ENCODE assay signal across 10 cellular contexts in genomic region chr11:128555606-128556005, GRCh38. TPM values are rescaled to one million over a fixed set of nuclear protein-coding genes. Genes with fewer than 3 reads are reported as not detected.
DNase-seq lines count a peak whose midpoint lies in the region; ATAC-seq, FAIRE-seq and TF ChIP-seq lines count a peak whose summit lies in the region.
"Had no signal": no experiment of that assay in that cellular context is flagged by ENCODE, and none has a peak within 500 bp of the region (broad histone marks: within the 10 kb centered on the region; RNA-seq: fewer than 3 reads in every experiment).

No MANE protein-coding gene starts in this region.

- no peak overlapping the region for H4K5ac ChIP-seq in IMR-90 (ENCODE audit: low read depth, low read length)
- no peak overlapping the region for H4K5ac ChIP-seq in mesendoderm (ENCODE audit: low read length)

- H3K27ac ChIP-seq in IMR-90 (ENCODE audit: insufficient read depth, low read length) (no peak overlapping the region), mesendoderm (ENCODE audit: low read depth, low read length) (no peak overlapping the region)

- no peaks in the 10 kb centered on the region; the same call in 1 of the 2 replicates for H3K9me1 ChIP-seq in IMR-90 (ENCODE audit: insufficient read depth, low read length)

- H2BK5ac ChIP-seq in IMR-90 (ENCODE audit: low read depth, low read length, poor library complexity, severe bottlenecking) (no peak overlapping the region), mesendoderm (ENCODE audit: low read length) (no peak overlapping the region)

- H3K18ac ChIP-seq in IMR-90 (ENCODE audit: low read depth, low read length) (no peak overlapping the region), mesendoderm (ENCODE audit: low read length) (no peak overlapping the region)

- H3K4ac ChIP-seq in IMR-90 (ENCODE audit: low read depth, low read length) (no peak overlapping the region), mesendoderm (ENCODE audit: low read depth, low read length) (no peak overlapping the region)

- H2BK15ac ChIP-seq in IMR-90 (ENCODE audit: low read depth, low read length) (no peak overlapping the region), mesendoderm (replicated peaks; ENCODE audit: low read depth) (no peak overlapping the region)

- dilution Hi-C loops in IMR-90 (cut with HindIII; ENCODE audit: low sequenced_read_pairs, unreplicated experiment) = no loop called here

- H3K4me2 ChIP-seq in IMR-90 (ENCODE audit: low read depth, low read length) = no peak overlapping the region
- H3K4me2 ChIP-seq in mesendoderm (ENCODE audit: low read length) = no peak overlapping the region

- no peaks in the 10 kb centered on the region for H3K27me3 Mint-ChIP-seq in mesothelial cell of epicardium (ENCODE audit: low read depth)
- H3K27me3 Mint-ChIP-seq: activated CD4-positive, alpha-beta T cell treated with anti-CD3 and anti-CD28 coated beads, Interleukin-2, amount 10 ng/mL, durations not matched to agents 7 days and 5 days had no signal

- H3K23ac ChIP-seq in IMR-90 (ENCODE audit: low read depth, low read length) (no peak overlapping the region), mesendoderm (ENCODE audit: low read length) (no peak overlapping the region)

- H3K9me3 Mint-ChIP-seq in mesothelial cell of epicardium = no peaks in the 10 kb centered on the region

- H3K56ac ChIP-seq in IMR-90 (ENCODE audit: extremely low read depth, insufficient read depth, low read length) (no peak overlapping the region), mesendoderm (ENCODE audit: low read length) (no peak overlapping the region)

- DNase-seq in D721Med (ENCODE audit: insufficient read length, low spot score) = no peak
- no peak for DNase-seq in IMR-90
- DNase-seq in cerebellar cortex (ENCODE audit: low spot score) = peak; percentile 7
- peak; percentile 88 for DNase-seq in mesendoderm
- no peak for DNase-seq in mesothelial cell of epicardium (ENCODE audit: low spot score in 2 of 2, unreplicated experiment in 2 of 2)
- DNase-seq in HTR-8/SVneo (ENCODE audit: insufficient read length, low spot score) = no peak
- DNase-seq in erythroblast (lab: John Stamatoyannopoulos, UW) = no peak
- DNase-seq: activated CD4-positive, alpha-beta T cell treated with anti-CD3 and anti-CD28 coated beads, Interleukin-2, amount 10 ng/mL, durations not matched to agents 7 days and 5 days; NCI-H2171 treated with DMSO at 0.1 percent for 48 hours had no signal

- ATAC-seq in IMR-90 (ENCODE audit: low read depth) (no peak), GM21723 (IDR thresholded peaks at IDR 0.05; ENCODE audit: unreplicated experiment) (no peak)

- H3K27ac Mint-ChIP-seq in mesothelial cell of epicardium = no peak overlapping the region
- H3K27ac Mint-ChIP-seq: activated CD4-positive, alpha-beta T cell treated with anti-CD3 and anti-CD28 coated beads, Interleukin-2, amount 10 ng/mL, durations not matched to agents 7 days and 5 days had no signal

- no peak overlapping the region for H3K9ac ChIP-seq in IMR-90 (ENCODE audit: low read depth, low read length)
- H3K9ac ChIP-seq in mesendoderm (ENCODE audit: low read length) = no peak overlapping the region

- no peak overlapping the region for H2AFZ ChIP-seq in IMR-90 (replicated peaks; ENCODE audit: low read length, poor library complexity)

- no peaks in the 10 kb centered on the region for H3K79me2 ChIP-seq in mesendoderm (ENCODE audit: control insufficient read depth, insufficient read depth, low read length)

- no peaks in the 10 kb centered on the region for H3K36me3 Mint-ChIP-seq in mesothelial cell of epicardium

- no peak for TF ChIP-seq POLR2A in IMR-90 (IDR thresholded peaks at IDR 0.05; ENCODE audit: low read depth, low read length)
- TF ChIP-seq POLR2A in erythroblast (IDR thresholded peaks at IDR 0.05; ENCODE audit: low read length) = no peak

- no peak overlapping the region for H2BK120ac ChIP-seq in IMR-90 (ENCODE audit: low read depth, low read length)
- H2BK120ac ChIP-seq in mesendoderm (ENCODE audit: low read depth, low read length) = no peak overlapping the region

- no peak overlapping the region for H4K91ac ChIP-seq in IMR-90 (ENCODE audit: insufficient read depth, low read depth, low read length)

- WGBS in IMR-90 (ENCODE audit: extremely low coverage in 2 of 2, insufficient read length in 1 of 2), 2 experiments = no CpG with 5 or more reads among the region's 2 CpGs
- no CpG with 5 or more reads among the region's 2 CpGs for WGBS in mesendoderm (ENCODE audit: extremely low coverage, insufficient coverage, low lambda C conversion rate)

- no peak overlapping the region for H3K4me3 Mint-ChIP-seq in mesothelial cell of epicardium
- H3K4me3 Mint-ChIP-seq: activated CD4-positive, alpha-beta T cell treated with anti-CD3 and anti-CD28 coated beads, Interleukin-2, amount 10 ng/mL, durations not matched to agents 7 days and 5 days had no signal

- no peak overlapping the region for H4K8ac ChIP-seq in IMR-90 (ENCODE audit: low read depth in 2 of 2, low read length in 2 of 2)
- H4K8ac ChIP-seq in mesendoderm (ENCODE audit: low read depth, low read length) = no peak overlapping the region

- in situ Hi-C loops in IMR-90 (cut with MboI; ENCODE audit: low sequenced_read_pairs) = no loop called here

- BruUV-seq in IMR-90 (replicated peaks; lab: Mats Ljungman, UMichigan) = no TSS peak

- intact Hi-C loops in IMR-90 (cut with micrococcal nuclease) = loop anchor here (1.0 to 2.0 kb wide), 2 partner anchors 75 to 276 kb away; no protein-coding TSS in a partner anchor

- H3K4me3 ChIP-seq in IMR-90 (ENCODE audit: insufficient read depth, low read depth, low read length) (no peak overlapping the region), mesendoderm (ENCODE audit: low read length) (no peak overlapping the region)

- H3K79me1 ChIP-seq in IMR-90 (ENCODE audit: low read depth in 1 of 2, low read length in 2 of 2) (no peaks in the 10 kb centered on the region), mesendoderm (ENCODE audit: low read length) (no peaks in the 10 kb centered on the region)

- no peak overlapping the region for H2AK9ac ChIP-seq in IMR-90 (replicated peaks; ENCODE audit: low read depth, low read length, poor library complexity)

- peaks cover 19% of the 10 kb centered on the region for H3K4me1 Mint-ChIP-seq in mesothelial cell of epicardium

- H2AK5ac ChIP-seq in IMR-90 (ENCODE audit: low read depth, low read length) (no peak overlapping the region), mesendoderm (ENCODE audit: low read length) (no peak overlapping the region)

- no peaks in the 10 kb centered on the region for H3K9me3 ChIP-seq in IMR-90 (ENCODE audit: control insufficient read depth, insufficient read depth, low read length)

- no peaks in the 10 kb centered on the region for H4K20me1 ChIP-seq in IMR-90 (ENCODE audit: insufficient read depth, low read length)

- TF ChIP-seq CTCF in D721Med (IDR thresholded peaks at IDR 0.05; ENCODE audit: insufficient read depth, missing control alignments) (peak; percentile 15), IMR-90 (conservative IDR thresholded peaks at IDR 0.05; ENCODE audit: low read depth, low read length) (peak; percentile 37), mesothelial cell of epicardium (IDR thresholded peaks at IDR 0.05; ENCODE audit: unreplicated experiment) (no peak)

- H3K36me3 ChIP-seq in IMR-90 (ENCODE audit: control insufficient read depth, insufficient read depth, low read length) (no peaks in the 10 kb centered on the region), mesendoderm (ENCODE audit: control insufficient read depth, insufficient read depth, low read length) (peaks cover 2% of the 10 kb centered on the region)

- H3K4me1 ChIP-seq in IMR-90 (ENCODE audit: control insufficient read depth, insufficient read depth, low read length) = peaks cover 5% of the 10 kb centered on the region; the same call in 1 of the 2 replicates
- peaks cover 7% of the 10 kb centered on the region for H3K4me1 ChIP-seq in mesendoderm (ENCODE audit: control insufficient read depth, low read depth, low read length)

- POLR2A ChIA-PET in IMR-90 (lab: Charles Lee; ENCODE audit: unreplicated experiment) = no interaction called here

- FAIRE-seq in D721Med (lab: Jason Lieb, UNC) (no peak), HTR-8/SVneo (lab: Jason Lieb, UNC) (no peak)

- H3K27me3 ChIP-seq in IMR-90 (ENCODE audit: control insufficient read depth, insufficient read depth, low read length) (no peaks in the 10 kb centered on the region), mesendoderm (ENCODE audit: insufficient read depth, low read length, poor library complexity) (no peaks in the 10 kb centered on the region)

- TF ChIP-seq RAD21 in IMR-90 (IDR thresholded peaks at IDR 0.05; ENCODE audit: low read length) = peak; percentile 38; the same call in 1 of the 2 replicates

- CTCF ChIA-PET in IMR-90 (lab: Yijun Ruan, JAX) = interaction anchor here (0.7 to 2.0 kb wide), 3 partner anchors 10 to 135 kb away, joined by 3 to 8 read pairs (median 4); no protein-coding TSS in a partner anchor

- H2BK20ac ChIP-seq in IMR-90 (ENCODE audit: low read depth, low read length) = no peak overlapping the region

- H3K14ac ChIP-seq in IMR-90 (replicated peaks; ENCODE audit: low read depth, low read length) = no peak overlapping the region

TF ChIP-seq in IMR-90, 13 proteins besides CTCF, POLR2A, EP300 and RAD21:
- TF ChIP-seq SMC3 (IDR thresholded peaks at IDR 0.05; ENCODE audit: low read depth, low read length) (peak; percentile 41; the same call in 1 of the 2 replicates), USF2 (IDR thresholded peaks at IDR 0.05; ENCODE audit: low read depth, low read length) (no peak)

RNA-seq across cellular contexts. Expression of gene ETS1, which starts 31.8 kb away (rescaled TPM):
- total RNA-seq in IMR-90 (2012; rRNA removed) (56.3 and 60.3 TPM in 2 replicates), mesothelial cell of epicardium (29.7 to 30.0 TPM (median 30.0 TPM) in 3 replicates)
- polyA plus RNA-seq in IMR-90 (2012; rRNA removed) = 41.2 and 43.6 TPM in 2 replicates
- 19.0 and 24.4 TPM in 2 replicates for polyA plus RNA-seq in IMR-90 (2012; cell fraction: cytosol; rRNA removed)
- 13.4 and 42.1 TPM in 2 replicates for polyA plus RNA-seq in IMR-90 (2012; cell fraction: nucleus; rRNA removed; ENCODE audit: low replicate concordance)
- 23.7 TPM for polyA plus RNA-seq in mesendoderm (2013, experiment 1 of 2)
- polyA plus RNA-seq in mesendoderm (2013, experiment 2 of 2) = 24.2 TPM

Comparison
In these comparisons a context has a peak if more than half of its experiments do, and no peak if none do; other contexts are left out.
1. DNase-seq: peak in cerebellar cortex (single experiment) and mesendoderm (single experiment); none in D721Med (single experiment), IMR-90 (single experiment), mesothelial cell of epicardium (0 of 2), HTR-8/SVneo (single experiment) and erythroblast (0 of 2).